ENCODE assay signal across 10 cellular contexts in genomic region chr2:100580474-100581264, GRCh38. TPM values are rescaled to one million over a fixed set of nuclear protein-coding genes. Genes with fewer than 3 reads are reported as not detected.
DNase-seq lines count a peak whose midpoint lies in the region; ATAC-seq lines count a peak whose summit lies in the region.
"Had no signal": no experiment of that assay in that cellular context is flagged by ENCODE, and none has a peak within 500 bp of the region (broad histone marks: within the 10 kb centered on the region; RNA-seq: fewer than 3 reads in every experiment).

No MANE protein-coding gene starts in this region.

- H3K4me3 ChIP-seq in MG63: no peak overlapping the region
- H3K4me3 ChIP-seq: SJSA1, tibial artery had no signal

- no peaks in the 10 kb centered on the region for H3K9me3 ChIP-seq in MG63
- H3K9me3 ChIP-seq: SJSA1, tibial artery had no signal

- no peaks in the 10 kb centered on the region for H3K27me3 ChIP-seq in layer of hippocampus (ENCODE audit: control insufficient read depth, insufficient read depth, low read length)
- H3K27me3 ChIP-seq in MG63: no peaks in the 10 kb centered on the region
- H3K27me3 ChIP-seq: SJSA1, tibial artery had no signal

- DNase-seq in SIG-M5 treated with dmso at 0.1 percent for 504 hours (lab: John Stamatoyannopoulos, UW; ENCODE audit: unreplicated experiment): peak; percentile 60
- DNase-seq in SIG-M5 (lab: John Stamatoyannopoulos, UW): no peak
- DNase-seq in activated CD8-positive, alpha-beta memory T cell treated with anti-CD3 and anti-CD28 coated beads for 24 hours: peak; percentile 77
- DNase-seq in NCI-H510A treated with DMSO at 0.1 percent for 48 hours (lab: John Stamatoyannopoulos, UW): no peak
- DNase-seq in NCI-H524 (lab: John Stamatoyannopoulos, UW): no peak
- no peak for DNase-seq in MG63

- H3K36me3 ChIP-seq in MG63: peaks cover 6% of the 10 kb centered on the region; the same call in 1 of the 2 replicates

- peak; percentile 52 for ATAC-seq in HG03565 (IDR thresholded peaks at IDR 0.05; ENCODE audit: unreplicated experiment)

- H3K27ac ChIP-seq in layer of hippocampus (ENCODE audit: low read depth, low read length): peak overlapping the region; percentile 38
- H3K27ac ChIP-seq: SJSA1, tibial artery had no signal

RNA-seq across cellular contexts. Expression of gene PDCL3, which starts 17.9 kb away (rescaled TPM):
- total RNA-seq in MG63 (2014; rRNA removed; shearing (Covaris generic); ENCODE audit: low replicate concordance): 18.1 and 31.0 TPM in 2 replicates

Comparison
In these comparisons a context has a peak if more than half of its experiments do, and no peak if none do; other contexts are left out.
1. DNase-seq: peak in SIG-M5 treated with dmso at 0.1 percent for 504 hours (single experiment) and activated CD8-positive, alpha-beta memory T cell treated with anti-CD3 and anti-CD28 coated beads for 24 hours (single experiment); none in SIG-M5 (single experiment), NCI-H510A treated with DMSO at 0.1 percent for 48 hours (single experiment), NCI-H524 (0 of 2) and MG63 (single experiment).